ENCODE assay signal across 24 cellular contexts in the genomic region with DNA sequence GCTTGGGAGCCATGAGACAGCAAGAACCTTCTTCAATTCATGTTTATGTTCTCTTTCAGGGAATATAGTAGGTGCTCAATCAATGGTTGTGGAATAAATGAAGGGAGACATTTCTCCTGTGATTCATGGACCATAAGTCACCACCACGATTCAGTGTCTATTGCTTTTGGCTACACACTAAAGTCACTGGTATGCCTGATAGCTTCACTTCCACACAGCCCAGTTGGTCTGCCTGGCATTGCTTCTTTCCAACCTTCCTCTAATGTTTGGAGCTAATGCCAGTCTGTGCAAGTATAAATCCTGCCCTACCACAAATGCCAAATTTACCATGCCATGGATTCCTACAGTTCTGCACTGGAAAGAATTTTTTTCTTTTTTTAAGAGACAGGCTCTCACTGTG. TPM values are rescaled to one million over a fixed set of nuclear protein-coding genes. Genes with fewer than 3 reads are reported as not detected.
DNase-seq lines count a peak whose midpoint lies in the region; ATAC-seq and TF ChIP-seq lines count a peak whose summit lies in the region.
"Had no signal": no experiment of that assay in that cellular context is flagged by ENCODE, and none has a peak within 500 bp of the region (broad histone marks: within the 10 kb centered on the region; RNA-seq: fewer than 3 reads in every experiment).

No MANE protein-coding gene starts in this region.

- WGBS in mammary epithelial cell (ENCODE audit: low coverage, missing lambda C conversion rate), result 0% methylated on average over 1 of the region's 1 CpG

- H3K9me3 Mint-ChIP-seq in naive thymus-derived CD4-positive, alpha-beta T cell, result no peaks in the 10 kb centered on the region
- H3K9me3 Mint-ChIP-seq: CD4-positive, CD25-positive, alpha-beta regulatory T cell had no signal

- dilution Hi-C loops in mammary epithelial cell (cut with HindIII; ENCODE audit: low sequenced_read_pairs), result no loop called here

- TF ChIP-seq CTCF in mammary epithelial cell (conservative IDR thresholded peaks at IDR 0.05 in 1 of 2, IDR thresholded peaks at IDR 0.05 in 1 of 2; ENCODE audit: extremely low read depth in 1 of 2, insufficient read depth in 1 of 2, low read depth in 1 of 2, low read length in 2 of 2), result no peak
- TF ChIP-seq CTCF in breast epithelium (IDR thresholded peaks at IDR 0.05), result no peak
- TF ChIP-seq CTCF in epithelial cell of esophagus (IDR thresholded peaks at IDR 0.05; ENCODE audit: insufficient read depth, low read depth, low read length, missing control alignments), result no peak

- peaks cover 0 to 52% (median 6%) of the 10 kb centered on the region in 5 donors for H3K27me3 Mint-ChIP-seq in naive thymus-derived CD4-positive, alpha-beta T cell

- H2AFZ ChIP-seq in mammary epithelial cell (ENCODE audit: low read depth, low read length), result no peak overlapping the region

- in situ Hi-C loops in mammary epithelial cell (cut with MboI; ENCODE audit: low sequenced_read_pairs in 2 of 2), result no loop called here

- no peak overlapping the region for H3K4me2 ChIP-seq in mammary epithelial cell (ENCODE audit: insufficient read depth, low read depth, low read length)

- no peaks in the 10 kb centered on the region for H3K9me3 ChIP-seq in mammary epithelial cell (replicated peaks; ENCODE audit: insufficient read depth, low read length)
- H3K9me3 ChIP-seq in breast epithelium, result no peaks in the 10 kb centered on the region
- no peaks in the 10 kb centered on the region for H3K9me3 ChIP-seq in naive thymus-derived CD4-positive, alpha-beta T cell (ENCODE audit: control insufficient read depth in 2 of 3, low read length in 3 of 3)
- no peaks in the 10 kb centered on the region for H3K9me3 ChIP-seq in MG63

- POLR2A ChIA-PET in naive thymus-derived CD4-positive, alpha-beta T cell (lab: Charles Lee), result interaction anchor here (1.1 kb wide), 1 partner anchor 52 kb away, joined by 3 read pairs; no protein-coding TSS in a partner anchor

- no TSS peak for BruUV-seq in mammary epithelial cell (replicated peaks; lab: Mats Ljungman, UMichigan)

- no peaks in the 10 kb centered on the region for H3K36me3 Mint-ChIP-seq in naive thymus-derived CD4-positive, alpha-beta T cell
- H3K36me3 Mint-ChIP-seq: CD4-positive, CD25-positive, alpha-beta regulatory T cell had no signal

- peak; percentile 55 for DNase-seq in mammary epithelial cell
- no peak for DNase-seq in breast epithelium (ENCODE audit: low spot score in 2 of 2)
- DNase-seq in epithelial cell of esophagus (ENCODE audit: low read depth), result peak; percentile 57
- DNase-seq in naive thymus-derived CD4-positive, alpha-beta T cell, result no peak
- no peak for DNase-seq in NCI-H1105 (lab: John Stamatoyannopoulos, UW)
- DNase-seq in COR-L47 (lab: John Stamatoyannopoulos, UW), result no peak
- no peak for DNase-seq in MG63
- DNase-seq: Calu3; CD4-positive, CD25-positive, alpha-beta regulatory T cell; KG1; MV-4-11; NCI-H187; NCI-H2107; NCI-H510A; NCI-H748 treated with DMSO at 0.1 percent for 48 hours; NK-92 treated with Interleukin-12 subunit alpha and Interleukin-12 subunit beta, amount 100 ng/mL, for 24 hours; SHP77 had no signal

- H3K4me1 ChIP-seq in mammary epithelial cell (ENCODE audit: insufficient read depth, low read length), result peaks cover 28% of the 10 kb centered on the region
- H3K4me1 ChIP-seq in breast epithelium, result no peaks in the 10 kb centered on the region
- peaks cover 19 to 26% of the 10 kb centered on the region in 2 donors for H3K4me1 ChIP-seq in naive thymus-derived CD4-positive, alpha-beta T cell (ENCODE audit: control insufficient read depth in 2 of 2, insufficient read depth in 2 of 2, low read length in 2 of 2)

- CTCF ChIA-PET in mammary epithelial cell (lab: Charles Lee; ENCODE audit: low non-redundant PET), result interaction anchor here (0.7 kb wide), 1 partner anchor 841 kb away, joined by 3 read pairs; no protein-coding TSS in a partner anchor
- CTCF ChIA-PET in naive thymus-derived CD4-positive, alpha-beta T cell (lab: Charles Lee), result interaction anchor here (0.8 to 2.5 kb wide), 3 partner anchors 18 to 188 kb away, joined by 3 to 5 read pairs (median 3); no protein-coding TSS in a partner anchor

- H3K4me1 Mint-ChIP-seq in naive thymus-derived CD4-positive, alpha-beta T cell, result peaks cover 28 to 41% (median 38%) of the 10 kb centered on the region in 7 donors

- no peaks in the 10 kb centered on the region for H3K27me3 ChIP-seq in mammary epithelial cell (ENCODE audit: insufficient read depth, low read length)
- no peaks in the 10 kb centered on the region for H3K27me3 ChIP-seq in breast epithelium
- no peaks in the 10 kb centered on the region for H3K27me3 ChIP-seq in naive thymus-derived CD4-positive, alpha-beta T cell (ENCODE audit: control insufficient read depth in 2 of 2, insufficient read depth in 2 of 2, low read length in 2 of 2)
- no peaks in the 10 kb centered on the region; the same call in none of the 2 replicates for H3K27me3 ChIP-seq in MG63

- no peaks in the 10 kb centered on the region for H4K20me1 ChIP-seq in mammary epithelial cell (ENCODE audit: insufficient read depth, low read length)

- no peaks in the 10 kb centered on the region for H3K36me3 ChIP-seq in mammary epithelial cell (ENCODE audit: insufficient read depth, low read length)
- no peaks in the 10 kb centered on the region for H3K36me3 ChIP-seq in breast epithelium
- no peaks in the 10 kb centered on the region for H3K36me3 ChIP-seq in naive thymus-derived CD4-positive, alpha-beta T cell (ENCODE audit: control insufficient read depth in 2 of 3, insufficient read depth in 3 of 3, low read length in 3 of 3)
- H3K36me3 ChIP-seq in MG63, result no peaks in the 10 kb centered on the region

- H3K27ac ChIP-seq in mammary epithelial cell (ENCODE audit: insufficient read depth, low read depth, low read length) (no peak overlapping the region), breast epithelium (no peak overlapping the region)
- no peak overlapping the region for H3K27ac ChIP-seq in naive thymus-derived CD4-positive, alpha-beta T cell (ENCODE audit: low read depth, low read length)
- H3K27ac ChIP-seq: 22Rv1 had no signal

- no peak for ATAC-seq in naive thymus-derived CD4-positive, alpha-beta T cell
- ATAC-seq in HG03045 (IDR thresholded peaks at IDR 0.05; ENCODE audit: unreplicated experiment), result no peak

- peak overlapping the region in 1 of 9 donors; percentile 44 for H3K27ac Mint-ChIP-seq in naive thymus-derived CD4-positive, alpha-beta T cell
- H3K27ac Mint-ChIP-seq: B cell had no signal

- no peak for TF ChIP-seq POLR2A in breast epithelium (IDR thresholded peaks at IDR 0.05)

- H3K4me3 Mint-ChIP-seq in naive thymus-derived CD4-positive, alpha-beta T cell, result peak overlapping the region in 6 of 10 donors; percentile 6 to 79 (median 34)
- H3K4me3 Mint-ChIP-seq: B cell; CD4-positive, CD25-positive, alpha-beta regulatory T cell had no signal

- H3K79me2 ChIP-seq in mammary epithelial cell (ENCODE audit: insufficient read depth, low read length), result no peaks in the 10 kb centered on the region

- H3K4me3 ChIP-seq in mammary epithelial cell (replicated peaks in 1 of 3; ENCODE audit: insufficient read depth in 1 of 3, low read depth in 2 of 3, low read length in 3 of 3), result no peak overlapping the region
- no peak overlapping the region for H3K4me3 ChIP-seq in breast epithelium
- H3K4me3 ChIP-seq in epithelial cell of esophagus (ENCODE audit: low read length), result no peak overlapping the region
- H3K4me3 ChIP-seq in naive thymus-derived CD4-positive, alpha-beta T cell (ENCODE audit: low read length), result no peak overlapping the region
- H3K4me3 ChIP-seq in MG63, result no peak overlapping the region

- intact Hi-C loops in mammary epithelial cell (cut with micrococcal nuclease) (no loop called here), breast epithelium (cut with DNase I; ENCODE audit: low total_unique reads) (no loop called here)
- intact Hi-C loops in naive thymus-derived CD4-positive, alpha-beta T cell (cut with micrococcal nuclease), result loop anchor here in 1 of 2 donors (5.0 kb wide), 1 partner anchor 89 kb away; no protein-coding TSS in a partner anchor

- H3K9ac ChIP-seq in mammary epithelial cell (ENCODE audit: insufficient read depth, low read length), result no peak overlapping the region

RNA-seq across cellular contexts. Expression of a gene that starts 1.3 kb away (rescaled TPM):
- total RNA-seq in mammary epithelial cell (1 to 10 TPM in 1 of 2 donors, under 1 TPM in 1; under 0.01 to 1.1 TPM), breast epithelium (under 1 TPM in 1 of 3 donors, not detected in 2; 0.16 TPM)
- polyA plus RNA-seq in mammary epithelial cell, result 1.4 TPM
- polyA minus RNA-seq in mammary epithelial cell, result 6.8 TPM
- total RNA-seq in naive thymus-derived CD4-positive, alpha-beta T cell, result 1 to 10 TPM in 1 of 5 experiments, under 1 TPM in 2, not detected in 2; 0.16 to 1.0 (median 0.29) TPM
- polyA plus RNA-seq in naive thymus-derived CD4-positive, alpha-beta T cell, result under 1 TPM in 1 of 2 donors, not detected in 1; 0.20 TPM
- total RNA-seq in MG63 (2014; rRNA removed; shearing (Covaris generic); ENCODE audit: low replicate concordance), result not detected in 2 replicates
- total RNA-seq: B cell; Calu3; CD4-positive, CD25-positive, alpha-beta regulatory T cell; HepG2; OCI-LY7; RPMI7951 had no signal
- polyA plus RNA-seq: AG04450, HepG2 had no signal

RNA-seq across cellular contexts. Expression of a gene that starts 42.2 kb away (rescaled TPM):
- total RNA-seq in mammary epithelial cell, result under 1 TPM in 1 of 2 donors, not detected in 1; 0.17 TPM
- polyA plus RNA-seq in mammary epithelial cell, result 0.37 TPM
- polyA minus RNA-seq in mammary epithelial cell, result not detected
- under 1 TPM in 2 of 3 donors, not detected in 1; 0.16 to 0.33 TPM for total RNA-seq in breast epithelium
- 1 to 10 TPM in 1 of 5 experiments, under 1 TPM in 2, not detected in 2; 0.13 to 3.0 (median 0.73) TPM for total RNA-seq in naive thymus-derived CD4-positive, alpha-beta T cell
- polyA plus RNA-seq in naive thymus-derived CD4-positive, alpha-beta T cell, result not detected
- total RNA-seq in MG63 (2014; rRNA removed; shearing (Covaris generic); ENCODE audit: low replicate concordance), result not detected in 2 replicates
- total RNA-seq: B cell; Calu3; CD4-positive, CD25-positive, alpha-beta regulatory T cell; HepG2; OCI-LY7; RPMI7951 had no signal
- polyA plus RNA-seq: AG04450; CD4-positive, CD25-positive, alpha-beta regulatory T cell; HepG2 had no signal

RNA-seq across cellular contexts. Expression of a gene that starts 49.0 kb away (rescaled TPM):
- total RNA-seq in mammary epithelial cell (100 to 1,000 TPM; 523 to 644 TPM), breast epithelium (100 to 1,000 TPM; 212 to 336 (median 248) TPM)
- polyA plus RNA-seq in mammary epithelial cell, result 961 TPM
- 351 TPM for polyA minus RNA-seq in mammary epithelial cell
- total RNA-seq in naive thymus-derived CD4-positive, alpha-beta T cell, result 100 to 1,000 TPM; 330 to 694 (median 368) TPM
- 100 to 1,000 TPM; 628 to 638 TPM for polyA plus RNA-seq in naive thymus-derived CD4-positive, alpha-beta T cell
- total RNA-seq in MG63 (2014; rRNA removed; shearing (Covaris generic); ENCODE audit: low replicate concordance), result 505 and 549 TPM in 2 replicates

Comparison
In these comparisons a context has a peak if more than half of its experiments do, and no peak if none do; other contexts are left out.
1. DNase-seq: peak in mammary epithelial cell (single experiment) and epithelial cell of esophagus (single experiment); none in breast epithelium (0 of 2), naive thymus-derived CD4-positive, alpha-beta T cell (0 of 9), NCI-H1105 (single experiment), COR-L47 (single experiment) and MG63 (single experiment).